7 cellular contexts compared by ENCODE assay signal in the genomic region with DNA sequence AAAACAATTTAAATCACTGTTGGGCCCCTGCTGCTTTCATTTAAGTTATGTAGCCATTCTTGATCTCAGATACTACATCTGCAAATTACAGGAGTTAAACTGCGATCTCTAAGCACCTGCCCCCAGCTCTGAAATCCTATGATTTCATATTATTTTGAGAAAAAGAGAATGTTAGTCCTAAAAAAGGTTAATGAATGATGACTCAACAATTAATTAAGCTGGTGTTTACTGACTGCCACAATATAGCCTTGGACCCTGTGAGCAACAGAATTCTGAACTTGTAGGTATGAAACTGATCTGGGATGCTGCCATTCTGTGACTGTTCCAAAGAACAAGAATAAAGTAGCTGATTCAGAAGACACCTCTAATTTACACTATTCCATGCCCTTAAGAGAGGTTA.
"Had no signal": no experiment of that assay in that cellular context is flagged by ENCODE, and none has a peak within 500 bp of the region (broad histone marks: within the 10 kb centered on the region; RNA-seq: fewer than 3 reads in every experiment).

No MANE protein-coding gene starts in this region.

- H3K4me3 Mint-ChIP-seq: GM23338, H9, IgD-negative memory B cell had no signal

- H3K27me3 Mint-ChIP-seq: IgD-negative memory B cell had no signal

- H3K4me2 ChIP-seq: GM23338 had no signal

- H3K4me1 Mint-ChIP-seq: IgD-negative memory B cell had no signal

- H3K4me3 ChIP-seq: GM23338 had no signal

- H2AFZ ChIP-seq: GM23338 had no signal

- FAIRE-seq: H1, H54 had no signal

- H3K9me3 Mint-ChIP-seq: GM23338, H9 had no signal

- DNase-seq: H9, HCEC 1CT, KG1 had no signal

- ATAC-seq: GM23338 had no signal

- H3K27ac Mint-ChIP-seq: GM23338, H9, IgD-negative memory B cell had no signal
